In genomic region chr17:43483674-43484551, GRCh38 we compare ENCODE assay signal across 8 cellular contexts. TPM values are rescaled to one million over a fixed set of nuclear protein-coding genes. Genes with fewer than 3 reads are reported as not detected.
DNase-seq lines count a peak whose midpoint lies in the region; ATAC-seq and TF ChIP-seq lines count a peak whose summit lies in the region.

Gene DHX8 (plus strand): TSS chr17:43483975. CDS start chr17:43484038, 63 bp downstream.

- H4K20me1 ChIP-seq in GM23338 (replicated peaks; ENCODE audit: insufficient read depth), result no peaks in the 10 kb centered on the region; the same call in 1 of the 2 replicates

- H3K4me1 Mint-ChIP-seq in GM23338 (peaks cover 17% of the 10 kb centered on the region), natural killer cell (peaks cover 21 to 25% of the 10 kb centered on the region in 2 donors)
- H3K4me1 Mint-ChIP-seq in activated T-helper 2 cell treated with anti-CD3 and anti-CD28 coated beads, Interferon-gamma antibody, Interleukin-2, Interleukin-4, amounts not matched to agents 10 μg/mL and 5 μg/mL and 100 μg/mL, durations not matched to agents 14 hours and 24 hours and 36 hours (ENCODE audit: low read depth), result peaks cover 17% of the 10 kb centered on the region

- H3K27ac ChIP-seq in GM23338 (ENCODE audit: low read depth), result peak within 1 kb of the TSS; percentile 82
- H3K27ac ChIP-seq in RWPE1, result peak within 1 kb of the TSS; percentile 86

- intact Hi-C loops in activated T-helper 2 cell treated with anti-CD3 and anti-CD28 coated beads, Interferon-gamma antibody, Interleukin-2, Interleukin-4, amounts not matched to agents 10 μg/mL and 5 μg/mL and 100 μg/mL, durations not matched to agents 14 hours and 24 hours and 36 hours (cut with micrococcal nuclease), result loop anchor here (1.0 to 5.0 kb wide), 6 partner anchors 63 to 462 kb away; partner anchors contain the start of genes ETV4 and VAT1
- intact Hi-C loops in natural killer cell (cut with micrococcal nuclease), result loop anchor here (1.0 to 10.0 kb wide), 8 partner anchors 86 to 649 kb away; partner anchors contain the start of genes ARL4D, NBR1, PSME3 and RND2

- peak; percentile 100 for TF ChIP-seq CTCF in GM23338 (conservative IDR thresholded peaks at IDR 0.05; ENCODE audit: low read depth in 2 of 2)
- peak; percentile 100 for TF ChIP-seq CTCF in LNCAP (IDR thresholded peaks at IDR 0.05)
- peak; percentile 100 for TF ChIP-seq CTCF in RWPE1 (conservative IDR thresholded peaks at IDR 0.05; ENCODE audit: low read depth)
- peak; percentile 100 for TF ChIP-seq CTCF in fibroblast of mammary gland (conservative IDR thresholded peaks at IDR 0.05; ENCODE audit: control insufficient read depth, insufficient read depth, low read depth, low read length)
- peak; percentile 100 for TF ChIP-seq CTCF in natural killer cell (IDR thresholded peaks at IDR 0.05)

- H3K9me2 ChIP-seq in GM23338 (ENCODE audit: insufficient read depth), result no peaks in the 10 kb centered on the region

- DNase-seq in EL (peak; percentile 99), GM23338 (ENCODE audit: low spot score) (peak; percentile 99), RWPE1 (ENCODE audit: low spot score) (peak; percentile 94), fibroblast of mammary gland (ENCODE audit: low read depth) (peak; percentile 99), natural killer cell (peak; percentile 99)
- DNase-seq in activated T-helper 2 cell treated with anti-CD3 and anti-CD28 coated beads, Interferon-gamma antibody, Interleukin-2, Interleukin-4, amounts not matched to agents 10 μg/mL and 5 μg/mL and 100 μg/mL, durations not matched to agents 14 hours and 24 hours and 36 hours (ENCODE audit: low spot score), result peak; percentile 98
- peak; percentile 99 for DNase-seq in stimulated activated naive CD8-positive, alpha-beta T cell treated with anti-CD3 and anti-CD28 coated beads, Interleukin-15, Interleukin-2, amounts not matched to agents 100 U/mL and 50 U/mL, for 24 hours

- H2AFZ ChIP-seq in GM23338, result peak within 1 kb of the TSS; percentile 74

- H3K9me3 Mint-ChIP-seq in GM23338, result no peaks in the 10 kb centered on the region; the same call in 2 of the 3 replicates
- no peaks in the 10 kb centered on the region for H3K9me3 Mint-ChIP-seq in activated T-helper 2 cell treated with anti-CD3 and anti-CD28 coated beads, Interferon-gamma antibody, Interleukin-2, Interleukin-4, amounts not matched to agents 10 μg/mL and 5 μg/mL and 100 μg/mL, durations not matched to agents 14 hours and 24 hours and 36 hours
- no peaks in the 10 kb centered on the region for H3K9me3 Mint-ChIP-seq in natural killer cell

- H3K4me3 ChIP-seq in GM23338 (peak within 1 kb of the TSS; percentile 93), fibroblast of mammary gland (ENCODE audit: control insufficient read depth, low read depth, low read length) (peak within 1 kb of the TSS; percentile 81)

- H3K36me3 Mint-ChIP-seq in GM23338 (ENCODE audit: low read depth) (no peaks in the 10 kb centered on the region; the same call in 2 of the 3 replicates), natural killer cell (no peaks in the 10 kb centered on the region)
- H3K36me3 Mint-ChIP-seq in activated T-helper 2 cell treated with anti-CD3 and anti-CD28 coated beads, Interferon-gamma antibody, Interleukin-2, Interleukin-4, amounts not matched to agents 10 μg/mL and 5 μg/mL and 100 μg/mL, durations not matched to agents 14 hours and 24 hours and 36 hours (ENCODE audit: low read depth), result peaks cover 3% of the 10 kb centered on the region

- POLR2A ChIA-PET in RWPE1 (lab: Yijun Ruan, JAX; ENCODE audit: low non-redundant PET), result interaction anchor here (0.6 to 0.9 kb wide), 4 partner anchors 85 to 122 kb away, joined by 3 to 12 read pairs (median 6); partner anchors contain the start of gene ARL4D

- no peaks in the 10 kb centered on the region for H3K36me3 ChIP-seq in GM23338 (ENCODE audit: insufficient read depth)

- H3K4me2 ChIP-seq in GM23338, result peak within 1 kb of the TSS; percentile 89

- H3K4me1 ChIP-seq in GM23338 (ENCODE audit: insufficient read depth), result peaks cover 10% of the 10 kb centered on the region; the same call in 1 of the 2 replicates

- CTCF ChIA-PET in RWPE1 (lab: Yijun Ruan, JAX), result interaction anchor here (0.5 to 3.9 kb wide), 31 partner anchors 9 to 460 kb away, joined by 3 to 86 read pairs (median 3); partner anchors contain the start of gene ARL4D

- H3K79me2 ChIP-seq in GM23338 (replicated peaks; ENCODE audit: insufficient read depth), result peaks cover 48% of the 10 kb centered on the region

- peak within 1 kb of the TSS; percentile 99 for H3K27ac Mint-ChIP-seq in GM23338
- H3K27ac Mint-ChIP-seq in activated T-helper 2 cell treated with anti-CD3 and anti-CD28 coated beads, Interferon-gamma antibody, Interleukin-2, Interleukin-4, amounts not matched to agents 10 μg/mL and 5 μg/mL and 100 μg/mL, durations not matched to agents 14 hours and 24 hours and 36 hours, result peak within 1 kb of the TSS; percentile 96
- peak within 1 kb of the TSS; percentile 97 to 100 for H3K27ac Mint-ChIP-seq in natural killer cell

- no peaks in the 10 kb centered on the region for H3K27me3 ChIP-seq in GM23338 (ENCODE audit: insufficient read depth)

- H3K27me3 Mint-ChIP-seq in GM23338 (ENCODE audit: insufficient read depth, low read depth, poor library complexity) (peaks cover 5% of the 10 kb centered on the region), natural killer cell (ENCODE audit: low read depth in 2 of 2) (no peaks in the 10 kb centered on the region)
- H3K27me3 Mint-ChIP-seq in activated T-helper 2 cell treated with anti-CD3 and anti-CD28 coated beads, Interferon-gamma antibody, Interleukin-2, Interleukin-4, amounts not matched to agents 10 μg/mL and 5 μg/mL and 100 μg/mL, durations not matched to agents 14 hours and 24 hours and 36 hours (ENCODE audit: low read depth), result no peaks in the 10 kb centered on the region

- ATAC-seq in GM23338 (peak; percentile 98), natural killer cell (peak; percentile 94 to 99 (median 96))
- peak; percentile 99 for ATAC-seq in stimulated activated naive CD8-positive, alpha-beta T cell treated with anti-CD3 and anti-CD28 coated beads, Interleukin-15, Interleukin-2, amounts not matched to agents 100 U/mL and 50 U/mL, for 24 hours

- peak within 1 kb of the TSS; percentile 100 for H3K4me3 Mint-ChIP-seq in GM23338
- H3K4me3 Mint-ChIP-seq in activated T-helper 2 cell treated with anti-CD3 and anti-CD28 coated beads, Interferon-gamma antibody, Interleukin-2, Interleukin-4, amounts not matched to agents 10 μg/mL and 5 μg/mL and 100 μg/mL, durations not matched to agents 14 hours and 24 hours and 36 hours (ENCODE audit: low read depth), result peak within 1 kb of the TSS; percentile 100
- H3K4me3 Mint-ChIP-seq in natural killer cell, result peak within 1 kb of the TSS; percentile 100

- no peaks in the 10 kb centered on the region; the same call in 1 of the 2 replicates for H3F3A ChIP-seq in GM23338 (replicated peaks; ENCODE audit: low read depth)

TF ChIP-seq in GM23338, 12 proteins besides CTCF, POLR2A, EP300 and RAD21 (continues in another document):
- peak; percentile 78 for TF ChIP-seq POLR2AphosphoS5 (IDR thresholded peaks at IDR 0.05; ENCODE audit: low read depth)
- no peak for TF ChIP-seq REST (IDR thresholded peaks at IDR 0.05; ENCODE audit: unreplicated experiment)

RNA-seq across cellular contexts. Expression of gene DHX8, which starts in this region (rescaled TPM):
- 27.3 and 35.3 TPM in 2 replicates for total RNA-seq in GM23338 (2014; rRNA removed; shearing (Covaris generic))
- polyA plus RNA-seq in GM23338 (2016; fragmentation: Nextera tagmentation; extraction: Ambion mirVana), result 81.1 and 89.2 TPM in 2 replicates
- total RNA-seq in activated T-helper 2 cell treated with anti-CD3 and anti-CD28 coated beads, Interferon-gamma antibody, Interleukin-2, Interleukin-4, amounts not matched to agents 10 μg/mL and 5 μg/mL and 100 μg/mL, durations not matched to agents 14 hours and 24 hours and 36 hours, result 53.2 and 56.8 TPM in 2 replicates
- total RNA-seq in natural killer cell, result 100 to 1,000 TPM in 2 of 3 donors, 10 to 100 TPM in 1; 88.3 to 106 (median 105) TPM

Comparison
In these comparisons a context has a peak if more than half of its experiments do, and no peak if none do; other contexts are left out.
1. Peak in every context shown above with its lines: DNase-seq, ATAC-seq, H3K4me3 ChIP-seq and H3K27ac ChIP-seq.